ENCODE assay signal across 8 cellular contexts in the genomic region with DNA sequence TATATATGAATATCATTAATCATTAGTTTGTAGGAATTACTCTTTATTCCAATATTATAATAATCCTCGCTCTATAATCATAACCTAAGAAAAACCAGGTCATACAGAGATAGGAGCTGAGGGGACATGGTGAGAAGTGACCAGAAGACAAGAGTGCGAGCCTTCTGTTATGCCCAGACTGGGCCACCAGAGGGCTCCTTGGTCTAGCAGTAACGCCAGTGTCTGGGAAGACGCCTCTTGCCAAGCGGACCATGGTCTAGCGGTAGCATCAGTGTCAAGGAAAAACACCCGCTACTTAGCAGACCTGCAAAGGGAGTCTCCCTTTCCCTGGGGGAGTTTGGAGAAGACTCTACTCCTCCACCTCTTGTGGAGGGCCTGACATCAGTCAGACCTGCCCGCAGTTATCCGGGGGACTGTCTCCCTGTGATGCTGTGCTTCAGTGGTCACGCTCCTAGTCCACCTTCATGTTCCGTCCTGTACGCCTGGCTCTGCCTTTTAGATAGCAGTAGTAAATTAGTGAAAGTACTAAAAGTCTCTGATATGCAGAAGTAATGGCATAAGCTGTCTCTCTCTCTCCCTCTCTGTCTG. TPM values are rescaled to one million over a fixed set of nuclear protein-coding genes. Genes with fewer than 3 reads are reported as not detected.
DNase-seq lines count a peak whose midpoint lies in the region; ATAC-seq and TF ChIP-seq lines count a peak whose summit lies in the region.
"Not testable (repeated sequence)": the region's sequence is repeated elsewhere in the genome, so short reads cannot be mapped to it uniquely, and the experiment has no call there.

No MANE protein-coding gene starts in this region.

- peaks cover 16 to 37% of the 10 kb centered on the region in 2 donors for H3K36me3 ChIP-seq in lung (ENCODE audit: control insufficient read depth in 2 of 2, insufficient read depth in 2 of 2, low read length in 2 of 2)

- 90 to 95% methylated on average over 12 of the region's 12 CpGs for WGBS in lung, 2 donors

- not testable (repeated sequence) for H3K4me1 ChIP-seq in lung (ENCODE audit: control insufficient read depth in 2 of 2, insufficient read depth in 2 of 2, low read length in 2 of 2)

- H3K4me3 ChIP-seq in AG04450 (ENCODE audit: low read depth, low read length); lung: not testable (repeated sequence)

- not testable (repeated sequence) for H3K4me3 Mint-ChIP-seq in activated naive CD8-positive, alpha-beta T cell treated with anti-CD3 and anti-CD28 coated beads for 36 hours

- not testable (repeated sequence) for H3K36me3 Mint-ChIP-seq in activated naive CD8-positive, alpha-beta T cell treated with anti-CD3 and anti-CD28 coated beads for 36 hours

- not testable (repeated sequence) for H3K27ac ChIP-seq in AG04450 (ENCODE audit: low read depth, low read length); lung (ENCODE audit: low read depth in 1 of 2, low read length in 1 of 2)

- not testable (repeated sequence) for DNase-seq in AG04450 (ENCODE audit: low read depth, low spot score)
- DNase-seq in NCI-H2029 (lab: John Stamatoyannopoulos, UW) (peak; percentile 22), T-helper 9 cell (peak; percentile 9), fibroblast of gingiva (ENCODE audit: low read depth) (peak; percentile 52), lung (ENCODE audit: low spot score) (peak; percentile 42)
- peak; percentile 43 for DNase-seq in activated naive CD8-positive, alpha-beta T cell treated with anti-CD3 and anti-CD28 coated beads for 36 hours
- DNase-seq in stimulated activated CD4-positive, alpha-beta T cell treated with anti-CD3 and anti-CD28 coated beads, Interleukin-15, amount 100 ng/mL, for 24 hours, result peak; percentile 62

- H3K9me3 ChIP-seq in AG04450 (ENCODE audit: control insufficient read depth, insufficient read depth, low read length); lung (ENCODE audit: control insufficient read depth in 2 of 2, insufficient read depth in 1 of 2, low read length in 1 of 2): not testable (repeated sequence)

- not testable (repeated sequence) for ATAC-seq in lung (ENCODE audit: insufficient read depth, low FRiP score)

- H3K27me3 Mint-ChIP-seq in activated naive CD8-positive, alpha-beta T cell treated with anti-CD3 and anti-CD28 coated beads for 36 hours, result not testable (repeated sequence)

- not testable (repeated sequence) for H3K27ac Mint-ChIP-seq in activated naive CD8-positive, alpha-beta T cell treated with anti-CD3 and anti-CD28 coated beads for 36 hours

- not testable (repeated sequence) for H3K27me3 ChIP-seq in AG04450 (ENCODE audit: control insufficient read depth, insufficient read depth, low read length); lung (ENCODE audit: control insufficient read depth, insufficient read depth)

- POLR2A ChIA-PET in AG04450 (lab: Yijun Ruan, JAX), result interaction anchor here (1.4 kb wide), 1 partner anchor 10 kb away, joined by 5 read pairs; a partner anchor contains a TSS

- H3K9me3 Mint-ChIP-seq in activated naive CD8-positive, alpha-beta T cell treated with anti-CD3 and anti-CD28 coated beads for 36 hours, result not testable (repeated sequence)

- TF ChIP-seq CTCF in AG04450 (IDR thresholded peaks at IDR 0.05; ENCODE audit: low read depth, low read length) (peak; percentile 62), GM12873 (IDR thresholded peaks at IDR 0.05; ENCODE audit: insufficient read depth, low read depth, low read length, missing control alignments) (peak; percentile 65), lung (IDR thresholded peaks at IDR 0.05; ENCODE audit: control extremely low read depth, extremely low read depth) (peak; percentile 13)

- CTCF ChIA-PET in AG04450 (lab: Charles Lee), result interaction anchor here (1.0 to 3.8 kb wide), 5 partner anchors 10 to 140 kb away, joined by 3 to 18 read pairs (median 5); a partner anchor contains a TSS

- H3K4me1 Mint-ChIP-seq in activated naive CD8-positive, alpha-beta T cell treated with anti-CD3 and anti-CD28 coated beads for 36 hours, result peaks cover 13% of the 10 kb centered on the region

RNA-seq across cellular contexts. Expression of a gene that starts 10.2 kb away (rescaled TPM):
- 36.4 and 39.2 TPM in 2 replicates for polyA plus RNA-seq in AG04450 (2011; rRNA removed)
- 45.2 and 56.8 TPM in 2 replicates for polyA minus RNA-seq in AG04450 (2011; rRNA and poly(A)+ RNA removed)
- 10 to 100 TPM; 85.4 to 90.2 TPM for total RNA-seq in activated naive CD8-positive, alpha-beta T cell treated with anti-CD3 and anti-CD28 coated beads for 36 hours
- total RNA-seq in lung, result 10 to 100 TPM; 43.6 to 47.3 TPM
- polyA plus RNA-seq in lung, result 10 to 100 TPM; 41.0 to 60.0 TPM

RNA-seq across cellular contexts. Expression of a gene that starts 20.8 kb away (rescaled TPM):
- polyA plus RNA-seq in AG04450 (2011; rRNA removed) (0.24 and 0.41 TPM in 2 replicates), lung (under 1 TPM; 0.66 to 0.94 TPM)
- 0.22 and 0.32 TPM in 2 replicates for polyA minus RNA-seq in AG04450 (2011; rRNA and poly(A)+ RNA removed)
- 1 to 10 TPM; 2.3 to 2.8 TPM for total RNA-seq in activated naive CD8-positive, alpha-beta T cell treated with anti-CD3 and anti-CD28 coated beads for 36 hours
- 1 to 10 TPM in 1 of 2 donors, under 1 TPM in 1; 0.77 to 6.3 TPM for total RNA-seq in lung

Comparison
In these comparisons a context has a peak if more than half of its experiments do, and no peak if none do; other contexts are left out.
1. CTCF ChIP-seq: peak in every context shown above with its lines; median percentile 65 in GM12873; 62 in AG04450; 13 in lung.